In genomic region chr1:213987876-213988638, GRCh38 we compare ENCODE assay signal across 8 cellular contexts. TPM values are rescaled to one million over a fixed set of nuclear protein-coding genes. Genes with fewer than 3 reads are reported as not detected.
DNase-seq lines count a peak whose midpoint lies in the region; ATAC-seq and TF ChIP-seq lines count a peak whose summit lies in the region.

Gene PROX1, plus strand, starts transcription at chr1:213987973. Its CDS starts 8,563 bp downstream, at chr1:213996536.

- H3K4me2 ChIP-seq in BLaER1 (peak within 1 kb of the TSS; percentile 71), fibroblast of lung (ENCODE audit: extremely low read depth, insufficient read depth, low read length) (peak within 1 kb of the TSS; percentile 69)

- H3K79me2 ChIP-seq in fibroblast of lung (ENCODE audit: control insufficient read depth, insufficient read depth, low read length), result no peaks in the 10 kb centered on the region

- TF ChIP-seq CTCF in fibroblast of lung (conservative IDR thresholded peaks at IDR 0.05 in 1 of 2, IDR thresholded peaks at IDR 0.05 in 1 of 2; ENCODE audit: low read depth in 1 of 2, low read length in 2 of 2) (peak in 1 of 2 donors; percentile 13), suprapubic skin (IDR thresholded peaks at IDR 0.05) (no peak)

- intact Hi-C loops in activated T-helper 1 cell treated with anti-CD3 and anti-CD28 coated beads, Interleukin-12 subunit alpha, Interleukin-12 subunit beta, Interleukin-2, Interleukin-4 antibody, amounts not matched to agents 30 ng/mL and 10 ng/mL and 1 ng/mL, durations not matched to agents 14 hours and 24 hours and 36 hours (cut with micrococcal nuclease), result loop anchor here (2.0 kb wide), 1 partner anchor 341 kb away; no protein-coding TSS in a partner anchor

- H3K36me3 Mint-ChIP-seq in activated T-helper 1 cell treated with anti-CD3 and anti-CD28 coated beads, Interleukin-12 subunit alpha, Interleukin-12 subunit beta, Interleukin-2, Interleukin-4 antibody, amounts not matched to agents 30 ng/mL and 10 ng/mL and 1 ng/mL, durations not matched to agents 14 hours and 24 hours and 36 hours (ENCODE audit: low read depth), result peaks cover 3% of the 10 kb centered on the region

- WGBS in suprapubic skin, result 1% methylated on average over 34 of the region's 34 CpGs

- peak within 1 kb of the TSS; percentile 77 for H3K27ac Mint-ChIP-seq in activated T-helper 1 cell treated with anti-CD3 and anti-CD28 coated beads, Interleukin-12 subunit alpha, Interleukin-12 subunit beta, Interleukin-2, Interleukin-4 antibody, amounts not matched to agents 30 ng/mL and 10 ng/mL and 1 ng/mL, durations not matched to agents 14 hours and 24 hours and 36 hours

- peaks cover 14% of the 10 kb centered on the region for H3K4me1 ChIP-seq in BLaER1
- no peaks in the 10 kb centered on the region for H3K4me1 ChIP-seq in fibroblast of lung (ENCODE audit: control insufficient read depth, extremely low read depth, insufficient read depth, low read length)
- peaks cover 18 to 22% of the 10 kb centered on the region in 2 donors for H3K4me1 ChIP-seq in mucosa of rectum (ENCODE audit: control insufficient read depth in 2 of 2, insufficient read depth in 2 of 2, low read length in 2 of 2)
- H3K4me1 ChIP-seq in suprapubic skin, result peaks cover 47% of the 10 kb centered on the region

- H3K4me3 Mint-ChIP-seq in activated T-helper 1 cell treated with anti-CD3 and anti-CD28 coated beads, Interleukin-12 subunit alpha, Interleukin-12 subunit beta, Interleukin-2, Interleukin-4 antibody, amounts not matched to agents 30 ng/mL and 10 ng/mL and 1 ng/mL, durations not matched to agents 14 hours and 24 hours and 36 hours, result peak within 1 kb of the TSS; percentile 86

- H3K9ac ChIP-seq in BLaER1 (peak within 1 kb of the TSS; percentile 53), fibroblast of lung (ENCODE audit: insufficient read depth, low read length) (no peak within 1 kb of the TSS), mucosa of rectum (ENCODE audit: low read depth in 1 of 2, low read length in 2 of 2) (peak within 1 kb of the TSS; percentile 68 to 80)

- no peaks in the 10 kb centered on the region for H3K36me3 ChIP-seq in BLaER1
- no peaks in the 10 kb centered on the region for H3K36me3 ChIP-seq in fibroblast of lung (ENCODE audit: control insufficient read depth, insufficient read depth, low read length)
- no peaks in the 10 kb centered on the region for H3K36me3 ChIP-seq in mucosa of rectum (ENCODE audit: control insufficient read depth in 2 of 2, insufficient read depth in 2 of 2, low read length in 2 of 2)
- H3K36me3 ChIP-seq in suprapubic skin, result no peaks in the 10 kb centered on the region

- ATAC-seq in GM19324 (IDR thresholded peaks at IDR 0.05; ENCODE audit: low FRiP score, unreplicated experiment) (peak; percentile 44), HG03432 (IDR thresholded peaks at IDR 0.05; ENCODE audit: unreplicated experiment) (peak; percentile 74)

- H3K27me3 ChIP-seq in BLaER1, result peaks cover 41% of the 10 kb centered on the region
- peaks cover 38% of the 10 kb centered on the region for H3K27me3 ChIP-seq in fibroblast of lung (ENCODE audit: control insufficient read depth, insufficient read depth, low read length)
- peaks cover 39 to 54% of the 10 kb centered on the region in 2 donors for H3K27me3 ChIP-seq in mucosa of rectum (ENCODE audit: control insufficient read depth in 2 of 2, insufficient read depth in 2 of 2, low read length in 2 of 2)
- peaks cover 49% of the 10 kb centered on the region for H3K27me3 ChIP-seq in suprapubic skin

- peak within 1 kb of the TSS; percentile 30; the same call in 1 of the 2 replicates for H3K27ac ChIP-seq in BLaER1
- no peak within 1 kb of the TSS for H3K27ac ChIP-seq in fibroblast of lung (ENCODE audit: insufficient read depth, low read length)
- peak within 1 kb of the TSS; percentile 72 to 74 for H3K27ac ChIP-seq in mucosa of rectum (ENCODE audit: low read depth in 2 of 2, low read length in 2 of 2)
- peak within 1 kb of the TSS; percentile 70 for H3K27ac ChIP-seq in suprapubic skin

- peaks cover 32% of the 10 kb centered on the region for H3K4me1 Mint-ChIP-seq in activated T-helper 1 cell treated with anti-CD3 and anti-CD28 coated beads, Interleukin-12 subunit alpha, Interleukin-12 subunit beta, Interleukin-2, Interleukin-4 antibody, amounts not matched to agents 30 ng/mL and 10 ng/mL and 1 ng/mL, durations not matched to agents 14 hours and 24 hours and 36 hours (ENCODE audit: low read depth)

- peaks cover 81% of the 10 kb centered on the region for H3K27me3 Mint-ChIP-seq in activated T-helper 1 cell treated with anti-CD3 and anti-CD28 coated beads, Interleukin-12 subunit alpha, Interleukin-12 subunit beta, Interleukin-2, Interleukin-4 antibody, amounts not matched to agents 30 ng/mL and 10 ng/mL and 1 ng/mL, durations not matched to agents 14 hours and 24 hours and 36 hours (ENCODE audit: insufficient read depth)

- peak within 1 kb of the TSS; percentile 86 for H2AFZ ChIP-seq in fibroblast of lung (ENCODE audit: low read length)

- no peak for TF ChIP-seq EP300 in suprapubic skin (IDR thresholded peaks at IDR 0.05)

- TF ChIP-seq POLR2A in suprapubic skin (IDR thresholded peaks at IDR 0.05), result no peak

- no peaks in the 10 kb centered on the region for H4K20me1 ChIP-seq in BLaER1
- no peaks in the 10 kb centered on the region for H4K20me1 ChIP-seq in fibroblast of lung (ENCODE audit: control insufficient read depth, extremely low read depth, insufficient read depth, low read length)

- DNase-seq in NCI-H524 (lab: John Stamatoyannopoulos, UW), result peak; percentile 76 to 91
- DNase-seq in activated T-helper 1 cell treated with anti-CD3 and anti-CD28 coated beads, Interleukin-12 subunit alpha, Interleukin-12 subunit beta, Interleukin-2, Interleukin-4 antibody, amounts not matched to agents 30 ng/mL and 10 ng/mL and 1 ng/mL, durations not matched to agents 14 hours and 24 hours and 36 hours (ENCODE audit: low spot score), result peak; percentile 32
- DNase-seq in fibroblast of lung (ENCODE audit: low read depth in 2 of 2), result peak; percentile 92 to 93
- peak; percentile 89 to 90 for DNase-seq in suprapubic skin (ENCODE audit: low spot score in 2 of 2)

- H3K9me3 Mint-ChIP-seq in activated T-helper 1 cell treated with anti-CD3 and anti-CD28 coated beads, Interleukin-12 subunit alpha, Interleukin-12 subunit beta, Interleukin-2, Interleukin-4 antibody, amounts not matched to agents 30 ng/mL and 10 ng/mL and 1 ng/mL, durations not matched to agents 14 hours and 24 hours and 36 hours, result peaks cover 2% of the 10 kb centered on the region

- H3K9me3 ChIP-seq in BLaER1 (peaks cover 19% of the 10 kb centered on the region), fibroblast of lung (ENCODE audit: control insufficient read depth, insufficient read depth, low read depth, low read length) (no peaks in the 10 kb centered on the region), mucosa of rectum (ENCODE audit: control insufficient read depth in 2 of 2, low read length in 2 of 2) (no peaks in the 10 kb centered on the region), suprapubic skin (no peaks in the 10 kb centered on the region)

- H3K4me3 ChIP-seq in BLaER1 (peak within 1 kb of the TSS; percentile 68), fibroblast of lung (replicated peaks in 1 of 4; ENCODE audit: control extremely low read depth in 1 of 4, insufficient read depth in 1 of 4, low read depth in 3 of 4, low read length in 4 of 4) (peak within 1 kb of the TSS; percentile 27 to 73 (median 58)), mucosa of rectum (ENCODE audit: low read length in 2 of 2) (peak within 1 kb of the TSS; percentile 82 to 84), suprapubic skin (peak within 1 kb of the TSS; percentile 62)

RNA-seq across cellular contexts. Expression of gene PROX1, which starts in this region (rescaled TPM):
- total RNA-seq in activated T-helper 1 cell treated with anti-CD3 and anti-CD28 coated beads, Interleukin-12 subunit alpha, Interleukin-12 subunit beta, Interleukin-2, Interleukin-4 antibody, amounts not matched to agents 30 ng/mL and 10 ng/mL and 1 ng/mL, durations not matched to agents 14 hours and 24 hours and 36 hours, result not detected in 2 replicates
- under 0.01 and 0.17 TPM in 2 replicates for total RNA-seq in fibroblast of lung
- polyA plus RNA-seq in fibroblast of lung, result 0.02 and 0.05 TPM in 2 replicates
- polyA plus RNA-seq in fibroblast of lung (2012), result 0.16 TPM in 1 of 2 replicates, not detected in the other
- polyA minus RNA-seq in fibroblast of lung (ENCODE audit: low replicate concordance), result 4.5 TPM in 1 of 2 replicates, not detected in the other
- total RNA-seq in suprapubic skin, result 1 to 10 TPM in 3 of 4 donors, under 1 TPM in 1; 0.68 to 1.9 (median 1.3) TPM

Comparison
In these comparisons a context has a peak if more than half of its experiments do, and no peak if none do; other contexts are left out.
1. Peak in DNase-seq in activated T-helper 1 cell treated with anti-CD3 and anti-CD28 coated beads, Interleukin-12 subunit alpha, Interleukin-12 subunit beta, Interleukin-2, Interleukin-4 antibody, amounts not matched to agents 30 ng/mL and 10 ng/mL and 1 ng/mL, durations not matched to agents 14 hours and 24 hours and 36 hours; RNA of the gene not detected or under 1 TPM.
2. DNase-seq: peak in every context shown above with its lines; median percentile 92 in fibroblast of lung; 90 in suprapubic skin; 84 in NCI-H524; 32 in activated T-helper 1 cell treated with anti-CD3 and anti-CD28 coated beads, Interleukin-12 subunit alpha, Interleukin-12 subunit beta, Interleukin-2, Interleukin-4 antibody, amounts not matched to agents 30 ng/mL and 10 ng/mL and 1 ng/mL, durations not matched to agents 14 hours and 24 hours and 36 hours.